Comparison of ENCODE assay signal across 8 cellular contexts in the genomic region with DNA sequence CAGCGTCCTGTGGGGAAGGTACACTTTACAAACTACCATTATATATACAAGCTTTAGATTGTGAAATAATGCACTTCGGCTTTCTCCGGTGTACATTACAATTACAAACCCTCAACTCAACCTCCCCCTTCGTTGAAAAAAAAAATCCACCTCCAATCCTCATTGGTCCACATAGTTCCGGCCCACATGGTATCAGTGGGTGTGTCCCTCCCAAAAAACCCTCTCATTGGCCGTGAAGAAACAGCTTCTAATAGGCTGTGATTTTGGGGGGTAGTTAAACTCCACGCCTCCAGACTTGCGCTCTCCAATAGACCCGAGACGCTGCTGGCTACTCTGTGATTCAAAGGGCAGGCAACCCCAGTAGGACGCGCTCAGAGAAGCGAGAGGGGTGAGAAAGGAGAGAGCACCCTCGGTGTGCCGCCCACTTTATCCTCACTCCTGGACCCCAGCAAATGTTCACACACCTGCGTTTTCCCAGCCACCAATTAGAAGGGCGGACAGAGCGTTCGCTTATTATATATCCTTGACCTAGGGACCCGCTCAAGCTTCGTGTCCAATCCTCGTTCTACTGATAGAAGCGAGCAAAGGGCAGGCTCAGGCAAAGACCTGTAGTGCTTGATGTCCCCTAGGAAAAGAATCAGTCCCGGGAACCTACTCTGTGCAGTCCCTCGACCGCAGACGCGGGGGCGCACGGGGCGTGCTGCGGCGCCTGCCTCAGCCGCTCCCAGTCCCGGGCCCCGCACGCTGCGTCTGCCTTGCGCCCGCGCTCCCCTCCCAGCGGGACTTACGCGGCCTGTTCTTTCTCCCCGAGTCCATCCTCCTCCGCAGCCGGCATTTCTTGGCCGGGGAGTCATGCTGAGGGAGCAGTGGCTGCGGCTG. TPM values are rescaled to one million over a fixed set of nuclear protein-coding genes. Genes with fewer than 3 reads are reported as not detected.
DNase-seq lines count a peak whose midpoint lies in the region; ATAC-seq lines count a peak whose summit lies in the region.

No MANE protein-coding gene starts in this region.

- ATAC-seq in GM19455 (IDR thresholded peaks at IDR 0.05; ENCODE audit: unreplicated experiment) (peak; percentile 84), HG03575 (IDR thresholded peaks at IDR 0.05; ENCODE audit: extremely low read depth, insufficient number of reproducible peaks, low FRiP score, unreplicated experiment) (peak; percentile 82), memory B cell (ENCODE audit: low read depth) (peak; percentile 87)
- peak; percentile 89 for ATAC-seq in activated CD8-positive, alpha-beta T cell treated with anti-CD3 and anti-CD28 coated beads, Interleukin-2, amount 10 ng/mL, durations not matched to agents 7 days and 5 days

- DNase-seq in CD8-positive, alpha-beta memory T cell = peak; percentile 46 to 73 (median 66)
- DNase-seq in NCI-H82 (lab: John Stamatoyannopoulos, UW) (peak; percentile 96), memory B cell (ENCODE audit: low spot score in 2 of 2) (peak; percentile 49 to 63)
- peak; percentile 89 for DNase-seq in activated CD8-positive, alpha-beta T cell treated with anti-CD3 and anti-CD28 coated beads, Interleukin-2, amount 10 ng/mL, durations not matched to agents 7 days and 5 days
- peak; percentile 31 for DNase-seq in stimulated activated CD8-positive, alpha-beta memory T cell treated with anti-CD3 and anti-CD28 coated beads, Interleukin-12 subunit alpha, Interleukin-12 subunit beta, amount 100 ng/mL, for 24 hours (ENCODE audit: extremely low read depth)

- H3K27ac Mint-ChIP-seq in CD8-positive, alpha-beta memory T cell = no peak overlapping the region
- peak overlapping the region; percentile 25 for H3K27ac Mint-ChIP-seq in activated CD8-positive, alpha-beta T cell treated with anti-CD3 and anti-CD28 coated beads, Interleukin-2, amount 10 ng/mL, durations not matched to agents 7 days and 5 days
- H3K27ac Mint-ChIP-seq in memory B cell = no peak overlapping the region

- peak overlapping the region; percentile 30 for H3K27ac ChIP-seq in CD8-positive, alpha-beta memory T cell (ENCODE audit: low read depth, low read length)

- H3K27me3 Mint-ChIP-seq in CD8-positive, alpha-beta memory T cell = peaks cover 15 to 25% of the 10 kb centered on the region in 2 donors
- peaks cover 25% of the 10 kb centered on the region for H3K27me3 Mint-ChIP-seq in activated CD8-positive, alpha-beta T cell treated with anti-CD3 and anti-CD28 coated beads, Interleukin-2, amount 10 ng/mL, durations not matched to agents 7 days and 5 days (ENCODE audit: low read depth)
- H3K27me3 Mint-ChIP-seq in memory B cell = no peaks in the 10 kb centered on the region

- no peaks in the 10 kb centered on the region for H3K9me3 Mint-ChIP-seq in CD8-positive, alpha-beta memory T cell
- no peaks in the 10 kb centered on the region for H3K9me3 Mint-ChIP-seq in activated CD8-positive, alpha-beta T cell treated with anti-CD3 and anti-CD28 coated beads, Interleukin-2, amount 10 ng/mL, durations not matched to agents 7 days and 5 days (ENCODE audit: insufficient read depth)
- no peaks in the 10 kb centered on the region for H3K9me3 Mint-ChIP-seq in memory B cell

- POLR2A ChIA-PET in CD8-positive, alpha-beta memory T cell (lab: Charles Lee) = interaction anchor here (0.7 to 1.3 kb wide), 2 partner anchors 57 to 343 kb away, joined by 3 to 5 read pairs; partner anchors contain the start of gene KIF20B
- POLR2A ChIA-PET in activated CD8-positive, alpha-beta T cell treated with anti-CD3 and anti-CD28 coated beads, Interleukin-2, amount 10 ng/mL, durations not matched to agents 7 days and 5 days (lab: Charles Lee) = interaction anchor here (0.6 to 2.5 kb wide), 6 partner anchors 12 to 342 kb away, joined by 3 to 29 read pairs (median 4); partner anchors contain the start of genes IFIT2, IFIT5 and KIF20B

- peaks cover 6% of the 10 kb centered on the region for H3K4me1 ChIP-seq in CD8-positive, alpha-beta memory T cell (ENCODE audit: insufficient read depth, low read length)
- peaks cover 8% of the 10 kb centered on the region for H3K4me1 ChIP-seq in endocrine pancreas (ENCODE audit: control insufficient read depth, insufficient read depth, low read length)

- no peaks in the 10 kb centered on the region for H3K9me3 ChIP-seq in CD8-positive, alpha-beta memory T cell (ENCODE audit: low read length)
- H3K9me3 ChIP-seq in endocrine pancreas (ENCODE audit: control insufficient read depth, low read length) = no peaks in the 10 kb centered on the region

- H3K27me3 ChIP-seq in CD8-positive, alpha-beta memory T cell (ENCODE audit: insufficient read depth, low read length, poor library complexity, severe bottlenecking) = no peaks in the 10 kb centered on the region
- H3K27me3 ChIP-seq in endocrine pancreas (ENCODE audit: control insufficient read depth, insufficient read depth, low read length) = no peaks in the 10 kb centered on the region

- CTCF ChIA-PET in CD8-positive, alpha-beta memory T cell (lab: Charles Lee) = no interaction called here
- CTCF ChIA-PET in activated CD8-positive, alpha-beta T cell treated with anti-CD3 and anti-CD28 coated beads, Interleukin-2, amount 10 ng/mL, durations not matched to agents 7 days and 5 days (lab: Charles Lee) = interaction anchor here (0.7 to 1.8 kb wide), 4 partner anchors 15 to 276 kb away, joined by 3 to 8 read pairs (median 3); partner anchors contain the start of gene KIF20B

- H3K4me3 Mint-ChIP-seq in CD8-positive, alpha-beta memory T cell = no peak overlapping the region
- H3K4me3 Mint-ChIP-seq in activated CD8-positive, alpha-beta T cell treated with anti-CD3 and anti-CD28 coated beads, Interleukin-2, amount 10 ng/mL, durations not matched to agents 7 days and 5 days = no peak overlapping the region
- no peak overlapping the region for H3K4me3 Mint-ChIP-seq in memory B cell

- peak overlapping the region; percentile 64 for H3K4me3 ChIP-seq in CD8-positive, alpha-beta memory T cell (ENCODE audit: low read length)
- peak overlapping the region; percentile 94 for H3K4me3 ChIP-seq in endocrine pancreas (ENCODE audit: control insufficient read depth, insufficient read depth, low read length)

- H3K4me1 Mint-ChIP-seq in CD8-positive, alpha-beta memory T cell = peaks cover 8 to 9% (median 8%) of the 10 kb centered on the region in 3 donors
- peaks cover 12% of the 10 kb centered on the region for H3K4me1 Mint-ChIP-seq in activated CD8-positive, alpha-beta T cell treated with anti-CD3 and anti-CD28 coated beads, Interleukin-2, amount 10 ng/mL, durations not matched to agents 7 days and 5 days (ENCODE audit: low read depth)
- peaks cover 13% of the 10 kb centered on the region for H3K4me1 Mint-ChIP-seq in memory B cell

- H3K36me3 ChIP-seq in CD8-positive, alpha-beta memory T cell (ENCODE audit: insufficient read depth, low read length) = no peaks in the 10 kb centered on the region
- no peaks in the 10 kb centered on the region for H3K36me3 ChIP-seq in endocrine pancreas (ENCODE audit: control insufficient read depth, insufficient read depth, low read length)

- peak overlapping the region; percentile 63 for H3K9ac ChIP-seq in endocrine pancreas (ENCODE audit: control insufficient read depth, insufficient read depth, low read length)

- peaks cover 0 to 2% (median 0%) of the 10 kb centered on the region in 3 donors for H3K36me3 Mint-ChIP-seq in CD8-positive, alpha-beta memory T cell
- H3K36me3 Mint-ChIP-seq in activated CD8-positive, alpha-beta T cell treated with anti-CD3 and anti-CD28 coated beads, Interleukin-2, amount 10 ng/mL, durations not matched to agents 7 days and 5 days (ENCODE audit: low read depth) = no peaks in the 10 kb centered on the region
- H3K36me3 Mint-ChIP-seq in memory B cell = no peaks in the 10 kb centered on the region

RNA-seq across cellular contexts. Expression of gene PANK1, which starts 1.0 kb away (rescaled TPM):
- 1 to 10 TPM; 3.7 to 4.9 TPM for total RNA-seq in CD8-positive, alpha-beta memory T cell
- 0.16 TPM for polyA plus RNA-seq in CD8-positive, alpha-beta memory T cell
- 1 to 10 TPM; 6.4 to 7.0 TPM for total RNA-seq in activated CD8-positive, alpha-beta T cell treated with anti-CD3 and anti-CD28 coated beads, Interleukin-2, amount 10 ng/mL, durations not matched to agents 7 days and 5 days

RNA-seq across cellular contexts. Expression of gene KIF20B, which starts 57.3 kb away (rescaled TPM):
- 10 to 100 TPM; 39.9 to 40.4 TPM for total RNA-seq in CD8-positive, alpha-beta memory T cell
- polyA plus RNA-seq in CD8-positive, alpha-beta memory T cell = 23.8 TPM
- 10 to 100 TPM; 68.9 to 78.4 TPM for total RNA-seq in activated CD8-positive, alpha-beta T cell treated with anti-CD3 and anti-CD28 coated beads, Interleukin-2, amount 10 ng/mL, durations not matched to agents 7 days and 5 days

Comparison
In these comparisons a context has a peak if more than half of its experiments do, and no peak if none do; other contexts are left out.
1. Peak in every context shown above with its lines: DNase-seq, ATAC-seq, H3K4me3 ChIP-seq and H3K27ac ChIP-seq.
2. DNase-seq: peak in every context shown above with its lines; median percentile 96 in NCI-H82; 89 in activated CD8-positive, alpha-beta T cell treated with anti-CD3 and anti-CD28 coated beads, Interleukin-2, amount 10 ng/mL, durations not matched to agents 7 days and 5 days; 66 in CD8-positive, alpha-beta memory T cell; 56 in memory B cell; 31 in stimulated activated CD8-positive, alpha-beta memory T cell treated with anti-CD3 and anti-CD28 coated beads, Interleukin-12 subunit alpha, Interleukin-12 subunit beta, amount 100 ng/mL, for 24 hours.